8 cellular contexts compared by ENCODE assay signal in the genomic region with DNA sequence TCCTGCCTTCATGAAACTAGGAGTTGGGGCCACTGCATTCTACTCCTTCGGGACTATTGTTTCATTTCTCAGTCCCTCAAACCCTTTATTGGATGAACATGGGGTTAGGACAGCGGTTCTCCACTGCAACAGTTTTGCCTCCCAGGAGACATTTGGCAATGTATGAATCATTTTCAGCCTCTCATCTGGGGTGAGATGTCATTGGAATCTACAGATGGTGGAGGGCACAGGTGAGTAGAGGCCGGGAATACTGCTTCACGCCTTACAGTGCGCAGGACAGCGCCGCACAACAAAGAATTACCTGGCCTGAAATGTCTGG.
DNase-seq lines count a peak whose midpoint lies in the region; ATAC-seq and TF ChIP-seq lines count a peak whose summit lies in the region.

No MANE protein-coding gene starts in this region.

- DNase-seq in fibroblast of pulmonary artery (ENCODE audit: low read depth) (no peak), kidney tubule cell (ENCODE audit: low spot score) (no peak), NCI-H82 treated with DMSO at 0.1 percent for 48 hours (lab: John Stamatoyannopoulos, UW; ENCODE audit: unreplicated experiment) (no peak)
- DNase-seq in activated CD4-positive, alpha-beta T cell treated with anti-CD3 and anti-CD28 coated beads, Interleukin-2, amount 50 U/mL, for 1 hour, result no peak

- no peak overlapping the region for H3K9ac ChIP-seq in rectal smooth muscle tissue (ENCODE audit: low read length)

- no peaks in the 10 kb centered on the region for H3K36me3 ChIP-seq in rectal smooth muscle tissue (ENCODE audit: control insufficient read depth, insufficient read depth, low read length)

- peaks cover 4% of the 10 kb centered on the region for H3K4me1 ChIP-seq in rectal smooth muscle tissue (ENCODE audit: control insufficient read depth, insufficient read depth, low read length)

- ATAC-seq in HG02970 (IDR thresholded peaks at IDR 0.05; ENCODE audit: low FRiP score, unreplicated experiment), result no peak

- TF ChIP-seq CTCF in GM12875 (IDR thresholded peaks at IDR 0.05; ENCODE audit: borderline replicate concordance, insufficient read depth, low read depth, low read length), result no peak
- TF ChIP-seq CTCF in VCaP (conservative IDR thresholded peaks at IDR 0.05), result no peak
- no peak for TF ChIP-seq CTCF in fibroblast of pulmonary artery (IDR thresholded peaks at IDR 0.05; ENCODE audit: low read length, missing control alignments)

- no peaks in the 10 kb centered on the region for H3K27me3 ChIP-seq in rectal smooth muscle tissue (ENCODE audit: control insufficient read depth, insufficient read depth, low read length)

- H3K4me3 ChIP-seq in GM12875 (ENCODE audit: low read depth, low read length), result peak overlapping the region; percentile 47
- H3K4me3 ChIP-seq in fibroblast of pulmonary artery (replicated peaks; ENCODE audit: low read depth, low read length), result peak overlapping the region; percentile 62
- peak overlapping the region; percentile 71 for H3K4me3 ChIP-seq in rectal smooth muscle tissue (ENCODE audit: low read length)

- peak overlapping the region; percentile 82; the same call in 1 of the 2 replicates for H3K27ac ChIP-seq in VCaP
- peak overlapping the region; percentile 79 for H3K27ac ChIP-seq in rectal smooth muscle tissue (ENCODE audit: low read depth, low read length)
